Comparison of ENCODE assay signal across 28 cellular contexts in genomic region chr3:38372214-38372601, GRCh38.
"Had no signal": no experiment of that assay in that cellular context is flagged by ENCODE, and none has a peak within 500 bp of the region (broad histone marks: within the 10 kb centered on the region; RNA-seq: fewer than 3 reads in every experiment).

No MANE protein-coding gene starts in this region.

- H3K9me3 ChIP-seq: heart left ventricle, left ventricle myocardium inferior, neutrophil, right atrium auricular region, stomach, testis, thyroid gland, transverse colon, upper lobe of right lung had no signal

- H3K27ac ChIP-seq: heart left ventricle, left ventricle myocardium inferior, neural progenitor cell, neutrophil, parathyroid adenoma, right atrium auricular region, skin epidermis, stomach, testis, thyroid gland, transverse colon, upper lobe of right lung had no signal

- H3K4me2 ChIP-seq: neural progenitor cell had no signal

- H3K79me2 ChIP-seq: parathyroid adenoma had no signal

- H3K9ac ChIP-seq: neural progenitor cell, parathyroid adenoma had no signal

- DNase-seq: heart left ventricle; hypothalamus; immature natural killer cell; left ventricle myocardium inferior; mesendoderm; naive B cell; natural killer cell; nephron progenitor cell; occipital lobe; stimulated activated CD4-positive, alpha-beta T cell treated with anti-CD3 and anti-CD28 coated beads, Interleukin-12 subunit alpha, Interleukin-12 subunit beta, amount 100 ng/mL, for 4 hours; stimulated activated CD4-positive, alpha-beta T cell treated with anti-CD3 and anti-CD28 coated beads, Interleukin-15, amount 100 ng/mL, for 24 hours; stimulated activated CD4-positive, alpha-beta T cell treated with anti-CD3 and anti-CD28 coated beads, Interleukin-2, amount 100 ng/mL, for 24 hours; stimulated activated CD4-positive, alpha-beta T cell treated with anti-CD3 and anti-CD28 coated beads, Interleukin-4, amount 100 ng/mL, for 1 hour; stimulated activated naive B cell treated with anti-CD40 and anti-IgM and Interleukin-4, amounts not matched to agents 10 μg/mL and 1 μg/mL and 100 μg/mL, for 72 hours; stimulated activated naive CD8-positive, alpha-beta T cell treated with anti-CD3 and anti-CD28 coated beads, Interleukin-15, Interleukin-2, amounts not matched to agents 100 U/mL and 50 U/mL, for 24 hours; stomach; testis; thyroid gland; transverse colon; upper lobe of right lung had no signal

- FAIRE-seq: urothelium cell line had no signal

- H2AFZ ChIP-seq: neural progenitor cell, parathyroid adenoma had no signal

- H3K36me3 ChIP-seq: neural progenitor cell, thyroid gland, upper lobe of right lung had no signal

- H3K27me3 ChIP-seq: heart left ventricle, neural progenitor cell, neutrophil, right atrium auricular region, stomach, testis, thyroid gland, transverse colon, upper lobe of right lung had no signal

- H3K4me3 ChIP-seq: heart left ventricle, left ventricle myocardium inferior, lung, neural progenitor cell, right atrium auricular region, skin epidermis, stomach, testis, thyroid gland, transverse colon, upper lobe of right lung had no signal

- ATAC-seq: heart left ventricle; natural killer cell; sciatic nerve; stimulated activated naive B cell treated with anti-CD40 and anti-IgM and Interleukin-4, amounts not matched to agents 10 μg/mL and 1 μg/mL and 100 μg/mL, for 72 hours; stimulated activated naive CD8-positive, alpha-beta T cell treated with anti-CD3 and anti-CD28 coated beads, Interleukin-15, Interleukin-2, amounts not matched to agents 100 U/mL and 50 U/mL, for 24 hours; upper lobe of right lung had no signal

- H3K4me1 ChIP-seq: left ventricle myocardium inferior, neural progenitor cell, parathyroid adenoma, right atrium auricular region, stomach, testis, thyroid gland, transverse colon, upper lobe of right lung had no signal
